ENCODE assay signal across 8 cellular contexts in the genomic region with DNA sequence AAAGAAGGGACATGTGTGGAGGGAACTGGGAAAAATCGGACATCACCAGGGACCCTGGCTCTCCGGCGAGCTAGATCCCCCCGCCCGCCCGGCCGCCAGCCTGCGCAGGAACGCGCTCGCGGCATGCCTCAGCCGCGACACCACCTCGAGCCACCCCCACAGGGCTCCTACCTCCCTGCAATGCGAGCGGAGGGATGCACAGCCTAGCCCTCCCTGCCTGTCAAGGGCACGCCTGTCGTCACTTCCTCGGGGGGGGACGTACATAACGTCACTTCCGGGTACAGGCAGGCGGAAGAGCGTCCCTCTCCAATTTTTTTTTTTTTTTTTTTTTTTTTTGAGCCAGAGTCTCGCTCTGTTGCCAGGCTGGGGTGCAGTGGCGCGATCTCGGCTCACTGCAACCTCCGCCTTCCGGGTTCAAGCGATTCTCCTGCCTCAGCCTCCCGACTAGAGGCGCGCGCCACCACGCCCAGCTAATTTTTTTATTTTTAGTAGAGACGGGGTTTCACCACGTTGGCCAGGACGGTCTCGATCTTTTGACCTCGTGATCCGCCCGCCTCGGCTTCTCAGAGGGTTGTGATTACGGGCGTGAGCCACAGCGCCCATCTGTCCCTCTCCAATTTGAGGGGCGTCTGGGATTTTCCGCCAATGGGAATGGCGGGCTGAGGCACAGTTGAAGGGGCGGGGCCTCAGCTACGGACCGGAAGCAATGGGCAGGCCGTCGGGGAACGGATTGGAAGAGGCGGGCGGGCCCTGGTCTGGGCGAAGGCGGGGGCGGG. TPM values are rescaled to one million over a fixed set of nuclear protein-coding genes. Genes with fewer than 3 reads are reported as not detected.
DNase-seq lines count a peak whose midpoint lies in the region; ATAC-seq and TF ChIP-seq lines count a peak whose summit lies in the region.

A gene with protein sequence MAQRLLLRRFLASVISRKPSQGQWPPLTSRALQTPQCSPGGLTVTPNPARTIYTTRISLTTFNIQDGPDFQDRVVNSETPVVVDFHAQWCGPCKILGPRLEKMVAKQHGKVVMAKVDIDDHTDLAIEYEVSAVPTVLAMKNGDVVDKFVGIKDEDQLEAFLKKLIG (minus strand): TSS at position 248 of the 776 bp plus-strand sequence. CDS start 803 bp downstream, outside the sequence.

- no peaks in the 10 kb centered on the region for H3K9me3 Mint-ChIP-seq in activated T-helper 1 cell treated with anti-CD3 and anti-CD28 coated beads, Interleukin-12 subunit alpha, Interleukin-12 subunit beta, Interleukin-2, Interleukin-4 antibody, amounts not matched to agents 30 ng/mL and 10 ng/mL and 1 ng/mL, durations not matched to agents 14 hours and 24 hours and 36 hours
- H3K9me3 Mint-ChIP-seq in naive B cell, result peaks cover 0 to 4% (median 0%) of the 10 kb centered on the region in 7 donors
- H3K9me3 Mint-ChIP-seq in stimulated activated memory B cell treated with anti-CD40 and anti-IgM and Interleukin-4, amounts not matched to agents 10 μg/mL and 1 μg/mL and 100 μg/mL, for 72 hours, result no peaks in the 10 kb centered on the region

- peaks cover 12% of the 10 kb centered on the region for H3K4me1 Mint-ChIP-seq in activated T-helper 1 cell treated with anti-CD3 and anti-CD28 coated beads, Interleukin-12 subunit alpha, Interleukin-12 subunit beta, Interleukin-2, Interleukin-4 antibody, amounts not matched to agents 30 ng/mL and 10 ng/mL and 1 ng/mL, durations not matched to agents 14 hours and 24 hours and 36 hours (ENCODE audit: low read depth)
- peaks cover 16 to 25% (median 17%) of the 10 kb centered on the region in 3 donors for H3K4me1 Mint-ChIP-seq in naive B cell
- H3K4me1 Mint-ChIP-seq in stimulated activated memory B cell treated with anti-CD40 and anti-IgM and Interleukin-4, amounts not matched to agents 10 μg/mL and 1 μg/mL and 100 μg/mL, for 72 hours, result peaks cover 9% of the 10 kb centered on the region

- H3K4me1 ChIP-seq in esophagus squamous epithelium, result peaks cover 16 to 41% (median 18%) of the 10 kb centered on the region in 3 donors

- peaks cover 6% of the 10 kb centered on the region for H3K36me3 Mint-ChIP-seq in activated T-helper 1 cell treated with anti-CD3 and anti-CD28 coated beads, Interleukin-12 subunit alpha, Interleukin-12 subunit beta, Interleukin-2, Interleukin-4 antibody, amounts not matched to agents 30 ng/mL and 10 ng/mL and 1 ng/mL, durations not matched to agents 14 hours and 24 hours and 36 hours (ENCODE audit: low read depth)
- peaks cover 4 to 6% of the 10 kb centered on the region in 2 donors for H3K36me3 Mint-ChIP-seq in naive B cell
- H3K36me3 Mint-ChIP-seq in stimulated activated memory B cell treated with anti-CD40 and anti-IgM and Interleukin-4, amounts not matched to agents 10 μg/mL and 1 μg/mL and 100 μg/mL, for 72 hours, result peaks cover 10% of the 10 kb centered on the region

- TF ChIP-seq POLR2A in esophagus squamous epithelium (IDR thresholded peaks at IDR 0.05), result peak in 3 of 4 donors; percentile 81 to 85 (median 84)

- ATAC-seq in GM21825 (IDR thresholded peaks at IDR 0.05; ENCODE audit: unreplicated experiment) (peak; percentile 82), naive B cell (ENCODE audit: low read depth in 2 of 2) (peak; percentile 82 to 85)
- peak; percentile 97 for ATAC-seq in stimulated activated memory B cell treated with anti-CD40 and anti-IgM and Interleukin-4, amounts not matched to agents 10 μg/mL and 1 μg/mL and 100 μg/mL, for 72 hours

- peaks cover 7 to 36% (median 30%) of the 10 kb centered on the region in 3 donors for H3K36me3 ChIP-seq in esophagus squamous epithelium

- H3K27me3 Mint-ChIP-seq in activated T-helper 1 cell treated with anti-CD3 and anti-CD28 coated beads, Interleukin-12 subunit alpha, Interleukin-12 subunit beta, Interleukin-2, Interleukin-4 antibody, amounts not matched to agents 30 ng/mL and 10 ng/mL and 1 ng/mL, durations not matched to agents 14 hours and 24 hours and 36 hours (ENCODE audit: insufficient read depth), result peaks cover 1% of the 10 kb centered on the region
- no peaks in the 10 kb centered on the region for H3K27me3 Mint-ChIP-seq in naive B cell
- H3K27me3 Mint-ChIP-seq in stimulated activated memory B cell treated with anti-CD40 and anti-IgM and Interleukin-4, amounts not matched to agents 10 μg/mL and 1 μg/mL and 100 μg/mL, for 72 hours, result no peaks in the 10 kb centered on the region

- peak in 1 of 6 experiments; percentile 7 for TF ChIP-seq CTCF in esophagus squamous epithelium (IDR thresholded peaks at IDR 0.05)

- DNase-seq in DMS79 (lab: John Stamatoyannopoulos, UW) (peak; percentile 78), Kasumi-1 (lab: John Stamatoyannopoulos, UW) (peak; percentile 96), RPMI7951 (ENCODE audit: low read depth) (peak; percentile 95), esophagus squamous epithelium (lab: John Stamatoyannopoulos, UW) (peak; percentile 81), naive B cell (peak; percentile 94)
- DNase-seq in activated T-helper 1 cell treated with anti-CD3 and anti-CD28 coated beads, Interleukin-12 subunit alpha, Interleukin-12 subunit beta, Interleukin-2, Interleukin-4 antibody, amounts not matched to agents 30 ng/mL and 10 ng/mL and 1 ng/mL, durations not matched to agents 14 hours and 24 hours and 36 hours (ENCODE audit: low spot score), result peak; percentile 91

- peak within 1 kb of the TSS; percentile 92 for H3K27ac Mint-ChIP-seq in activated T-helper 1 cell treated with anti-CD3 and anti-CD28 coated beads, Interleukin-12 subunit alpha, Interleukin-12 subunit beta, Interleukin-2, Interleukin-4 antibody, amounts not matched to agents 30 ng/mL and 10 ng/mL and 1 ng/mL, durations not matched to agents 14 hours and 24 hours and 36 hours
- H3K27ac Mint-ChIP-seq in naive B cell, result peak within 1 kb of the TSS; percentile 98 to 100 (median 99)
- H3K27ac Mint-ChIP-seq in stimulated activated memory B cell treated with anti-CD40 and anti-IgM and Interleukin-4, amounts not matched to agents 10 μg/mL and 1 μg/mL and 100 μg/mL, for 72 hours, result peak within 1 kb of the TSS; percentile 99

- no peaks in the 10 kb centered on the region for H3K9me3 ChIP-seq in esophagus squamous epithelium

- intact Hi-C loops in activated T-helper 1 cell treated with anti-CD3 and anti-CD28 coated beads, Interleukin-12 subunit alpha, Interleukin-12 subunit beta, Interleukin-2, Interleukin-4 antibody, amounts not matched to agents 30 ng/mL and 10 ng/mL and 1 ng/mL, durations not matched to agents 14 hours and 24 hours and 36 hours (cut with micrococcal nuclease), result loop anchor here (1.0 to 10.0 kb wide), 8 partner anchors 26 to 317 kb away; a partner anchor contains a TSS
- intact Hi-C loops in esophagus squamous epithelium (cut with DNase I), result no loop called here

- H3K27me3 ChIP-seq in esophagus squamous epithelium, result no peaks in the 10 kb centered on the region

- H3K27ac ChIP-seq in esophagus squamous epithelium, result peak within 1 kb of the TSS; percentile 96 to 99 (median 99)

- peak within 1 kb of the TSS; percentile 97 for H3K4me3 Mint-ChIP-seq in activated T-helper 1 cell treated with anti-CD3 and anti-CD28 coated beads, Interleukin-12 subunit alpha, Interleukin-12 subunit beta, Interleukin-2, Interleukin-4 antibody, amounts not matched to agents 30 ng/mL and 10 ng/mL and 1 ng/mL, durations not matched to agents 14 hours and 24 hours and 36 hours
- H3K4me3 Mint-ChIP-seq in naive B cell, result peak within 1 kb of the TSS; percentile 82 to 99 (median 97)
- peak within 1 kb of the TSS; percentile 93 for H3K4me3 Mint-ChIP-seq in stimulated activated memory B cell treated with anti-CD40 and anti-IgM and Interleukin-4, amounts not matched to agents 10 μg/mL and 1 μg/mL and 100 μg/mL, for 72 hours

- WGBS in esophagus squamous epithelium, 2 donors, result 0 to 1% methylated on average over 39 to 51 of the region's 62 CpGs

- peak within 1 kb of the TSS; percentile 46 to 81 (median 72) for H3K4me3 ChIP-seq in esophagus squamous epithelium

RNA-seq across cellular contexts. Expression of the gene that starts here (rescaled TPM):
- total RNA-seq in RPMI7951 (2014; rRNA removed; shearing (Covaris generic)), result 17.8 and 19.8 TPM in 2 replicates
- total RNA-seq in activated T-helper 1 cell treated with anti-CD3 and anti-CD28 coated beads, Interleukin-12 subunit alpha, Interleukin-12 subunit beta, Interleukin-2, Interleukin-4 antibody, amounts not matched to agents 30 ng/mL and 10 ng/mL and 1 ng/mL, durations not matched to agents 14 hours and 24 hours and 36 hours, result 95.2 and 95.3 TPM in 2 replicates
- total RNA-seq in esophagus squamous epithelium, result 10 to 100 TPM; 58.4 to 88.4 (median 72.3) TPM
- polyA plus RNA-seq in naive B cell (ENCODE audit: low read depth in 6 of 6), result 100 to 1,000 TPM in 5 of 6 donors, 10 to 100 TPM in 1; 97.1 to 130 (median 108) TPM

Comparison
In these comparisons a context has a peak if more than half of its experiments do, and no peak if none do; other contexts are left out.
1. Peak in every context shown above with its lines: DNase-seq, ATAC-seq, H3K4me3 ChIP-seq and H3K27ac ChIP-seq.